8 cellular contexts compared by ENCODE assay signal in the genomic region with DNA sequence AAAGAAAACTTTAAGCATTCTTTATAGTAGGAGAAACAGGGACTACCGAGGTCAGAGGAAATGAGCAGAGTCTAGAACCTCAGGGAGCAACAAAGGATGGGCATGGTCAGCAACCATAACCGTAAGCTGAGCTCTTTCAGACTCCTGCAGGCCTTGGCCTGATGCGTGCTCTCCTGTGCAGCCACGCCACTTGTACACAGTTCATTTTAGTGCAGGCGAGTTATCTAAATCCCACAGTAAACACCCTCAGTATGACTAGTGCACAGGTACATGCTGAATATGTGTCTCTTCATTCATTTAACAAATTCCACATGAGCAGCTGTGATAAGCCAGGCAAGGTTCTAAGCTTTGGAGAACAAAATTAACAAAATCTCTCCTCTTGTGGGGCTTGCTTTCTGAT.
"Had no signal": no experiment of that assay in that cellular context is flagged by ENCODE, and none has a peak within 500 bp of the region (broad histone marks: within the 10 kb centered on the region; RNA-seq: fewer than 3 reads in every experiment).

No MANE protein-coding gene starts in this region.

- FAIRE-seq: HepG2 had no signal

- H3K27me3 Mint-ChIP-seq: IgD-negative memory B cell had no signal

- DNase-seq: GM23248, GOT3, H7, HFFc6, KBM-7 had no signal

- H3K4me3 Mint-ChIP-seq: HFFc6, IgD-negative memory B cell had no signal

- H3K9me3 ChIP-seq: HAP-1 had no signal

- H3K4me3 ChIP-seq: GM23248, HAP-1 had no signal

- H3K4me1 ChIP-seq: HAP-1 had no signal

- H3K27ac Mint-ChIP-seq: HFFc6, IgD-negative memory B cell had no signal

- H3K36me3 ChIP-seq: HAP-1 had no signal

- H3K36me3 Mint-ChIP-seq: IgD-negative memory B cell had no signal

- H3K9me3 Mint-ChIP-seq: HFFc6 had no signal
